1 cellular context compared by ENCODE assay signal in genomic region chr2:88627055-88627855, GRCh38.
TF ChIP-seq lines count a peak whose summit lies in the region.

Gene EIF2AK3 (minus strand): TSS chr2:88627464. CDS start chr2:88627274, 190 bp downstream.

TF ChIP-seq in HepG2, 621 proteins besides CTCF, POLR2A, EP300 and RAD21 (continued from another document and continues in another):
- TF ChIP-seq CBX5 (CRISPR knock-in tag; IDR thresholded peaks at IDR 0.05; ENCODE audit: borderline replicate concordance) (peak; percentile 76; the same call in 1 of the 2 replicates), MLX (CRISPR knock-in tag; IDR thresholded peaks at IDR 0.05) (peak; percentile 11; the same call in 1 of the 2 replicates), ZMYM2 (CRISPR knock-in tag; IDR thresholded peaks at IDR 0.05) (no peak), ZNF232 (CRISPR knock-in tag; IDR thresholded peaks at IDR 0.05; ENCODE audit: borderline replicate concordance) (peak; percentile 61; the same call in 1 of the 2 replicates), PPARG (CRISPR knock-in tag; conservative IDR thresholded peaks at IDR 0.05) (peak; percentile 31; the same call in 1 of the 2 replicates), RFXANK (CRISPR knock-in tag; IDR thresholded peaks at IDR 0.05) (peak; percentile 94), FOXP1 (IDR thresholded peaks at IDR 0.05) (no peak), FOXP1 (CRISPR knock-in tag; IDR thresholded peaks at IDR 0.05) (no peak; the same call in 1 of the 2 replicates), ZNF614 (CRISPR knock-in tag; IDR thresholded peaks at IDR 0.05; ENCODE audit: borderline replicate concordance) (no peak; the same call in 1 of the 2 replicates), ETV5 (CRISPR knock-in tag; IDR thresholded peaks at IDR 0.05; ENCODE audit: borderline replicate concordance) (peak; percentile 82), CAMTA2 (CRISPR knock-in tag; IDR thresholded peaks at IDR 0.05; ENCODE audit: borderline replicate concordance) (no peak), KDM5A (IDR thresholded peaks at IDR 0.05; ENCODE audit: borderline replicate concordance, low read length) (peak; percentile 41; the same call in 1 of the 2 replicates), MLLT10 (CRISPR knock-in tag; IDR thresholded peaks at IDR 0.05) (no peak), ZFP90 (CRISPR knock-in tag; IDR thresholded peaks at IDR 0.05; ENCODE audit: borderline replicate concordance) (peak; percentile 68), CBX1 (IDR thresholded peaks at IDR 0.05; ENCODE audit: low read depth) (peak; percentile 55), ZMAT3 (CRISPR knock-in tag; conservative IDR thresholded peaks at IDR 0.05) (peak; percentile 68; the same call in 1 of the 2 replicates), KAT2B (IDR thresholded peaks at IDR 0.05; ENCODE audit: borderline replicate concordance, low read depth, low read length) (no peak), NR2C2 (CRISPR knock-in tag; IDR thresholded peaks at IDR 0.05; ENCODE audit: borderline replicate concordance) (no peak; the same call in 1 of the 2 replicates), ZNF577 (CRISPR knock-in tag; IDR thresholded peaks at IDR 0.05; ENCODE audit: borderline replicate concordance, low read depth) (no peak), ELF1 (CRISPR knock-in tag; IDR thresholded peaks at IDR 0.05) (peak; percentile 96), KLF9 (CRISPR knock-in tag; IDR thresholded peaks at IDR 0.05; ENCODE audit: low read depth) (0 out of 2 replicates have a peak, but pooled peaks have one; percentile 43), SETDB1 (CRISPR knock-in tag; IDR thresholded peaks at IDR 0.05; ENCODE audit: borderline replicate concordance) (no peak), TIGD3 (CRISPR knock-in tag; IDR thresholded peaks at IDR 0.05; ENCODE audit: borderline replicate concordance) (no peak), SMAD1 (CRISPR knock-in tag; IDR thresholded peaks at IDR 0.05; ENCODE audit: borderline replicate concordance, low read depth) (no peak), GTF2F1 (IDR thresholded peaks at IDR 0.05; ENCODE audit: low read length) (peak; percentile 76; the same call in 1 of the 2 replicates), TEF (CRISPR knock-in tag; IDR thresholded peaks at IDR 0.05) (no peak), FOXA1 (IDR thresholded peaks at IDR 0.05) (no peak), FOXA1 (CRISPR knock-in tag; IDR thresholded peaks at IDR 0.05) (peak; percentile 92), HOMEZ (CRISPR knock-in tag; IDR thresholded peaks at IDR 0.05; ENCODE audit: low read depth) (peak; percentile 74), ZNF343 (CRISPR knock-in tag; IDR thresholded peaks at IDR 0.05) (no peak), ZFP82 (CRISPR knock-in tag; IDR thresholded peaks at IDR 0.05; ENCODE audit: borderline replicate concordance) (no peak), MED13 (CRISPR knock-in tag; IDR thresholded peaks at IDR 0.05) (no peak), CSRNP1 (CRISPR knock-in tag; IDR thresholded peaks at IDR 0.05) (peak; percentile 89), ZNF841 (CRISPR knock-in tag; IDR thresholded peaks at IDR 0.05; ENCODE audit: borderline replicate concordance) (no peak), NFAT5 (CRISPR knock-in tag; IDR thresholded peaks at IDR 0.05) (0 out of 2 replicates have a peak, but pooled peaks have one; percentile 10), GMEB2 (CRISPR knock-in tag; IDR thresholded peaks at IDR 0.05; ENCODE audit: low read depth) (0 out of 2 replicates have a peak, but pooled peaks have one; percentile 21), ZNF333 (CRISPR knock-in tag; IDR thresholded peaks at IDR 0.05; ENCODE audit: borderline replicate concordance) (peak; percentile 57; the same call in 1 of the 2 replicates), ZNF7 (CRISPR knock-in tag; IDR thresholded peaks at IDR 0.05) (no peak), ZNF883 (CRISPR knock-in tag; IDR thresholded peaks at IDR 0.05; ENCODE audit: not compliant biosample characterization) (no peak), ZNF513 (CRISPR knock-in tag; conservative IDR thresholded peaks at IDR 0.05) (no peak), ARID4A (CRISPR knock-in tag; IDR thresholded peaks at IDR 0.05; ENCODE audit: borderline replicate concordance) (peak; percentile 92)
